ENCODE assay signal across 24 cellular contexts in the genomic region with DNA sequence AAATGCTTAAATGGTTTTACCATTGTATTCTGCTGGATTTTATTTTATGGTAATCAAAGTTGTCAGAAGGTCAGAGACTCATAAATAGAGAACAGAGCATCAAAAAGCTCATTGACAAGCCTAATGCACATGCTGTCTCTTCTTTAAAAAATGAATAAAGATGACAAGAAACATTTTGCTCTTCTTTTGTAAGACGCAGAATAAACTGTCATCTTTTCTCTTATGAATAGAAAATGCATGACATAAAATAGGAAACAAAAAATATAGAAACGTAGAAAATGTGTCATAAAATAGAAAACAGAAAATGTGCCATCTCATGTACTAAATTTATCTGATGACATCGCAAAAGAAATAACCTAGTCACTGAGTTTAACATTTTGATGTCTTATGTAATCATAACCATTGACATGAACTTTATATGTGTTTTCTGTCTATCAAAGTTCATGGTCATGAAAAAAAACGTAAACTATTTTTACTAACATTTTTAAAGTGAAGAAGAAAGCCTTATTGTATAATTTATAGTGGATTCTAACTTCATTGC.
"Had no signal": no experiment of that assay in that cellular context is flagged by ENCODE, and none has a peak within 500 bp of the region (broad histone marks: within the 10 kb centered on the region; RNA-seq: fewer than 3 reads in every experiment).

No MANE protein-coding gene starts in this region.

- H3K27ac Mint-ChIP-seq: immature natural killer cell; mesothelial cell of epicardium; naive B cell; natural killer cell; nephron progenitor cell; progenitor cell of endocrine pancreas; stimulated activated memory B cell treated with anti-CD40 and anti-IgM and Interleukin-4, amounts not matched to agents 10 μg/mL and 1 μg/mL and 100 μg/mL, for 72 hours; stimulated activated naive CD8-positive, alpha-beta T cell treated with anti-CD3 and anti-CD28 coated beads, Interleukin-15, amount 100 ng/mL, for 72 hours had no signal

- H3K9me3 ChIP-seq: left ventricle myocardium inferior, ovary, right atrium auricular region, tibial nerve, upper lobe of left lung, vagina had no signal

- H3K27me3 Mint-ChIP-seq: naive B cell; progenitor cell of endocrine pancreas; stimulated activated memory B cell treated with anti-CD40 and anti-IgM and Interleukin-4, amounts not matched to agents 10 μg/mL and 1 μg/mL and 100 μg/mL, for 72 hours; stimulated activated naive CD8-positive, alpha-beta T cell treated with anti-CD3 and anti-CD28 coated beads, Interleukin-15, amount 100 ng/mL, for 72 hours had no signal

- H3K36me3 Mint-ChIP-seq: mesothelial cell of epicardium; naive B cell; stimulated activated memory B cell treated with anti-CD40 and anti-IgM and Interleukin-4, amounts not matched to agents 10 μg/mL and 1 μg/mL and 100 μg/mL, for 72 hours had no signal

- H3K4me1 Mint-ChIP-seq: immature natural killer cell; naive B cell; natural killer cell; stimulated activated memory B cell treated with anti-CD40 and anti-IgM and Interleukin-4, amounts not matched to agents 10 μg/mL and 1 μg/mL and 100 μg/mL, for 72 hours; stimulated activated naive CD8-positive, alpha-beta T cell treated with anti-CD3 and anti-CD28 coated beads, Interleukin-15, amount 100 ng/mL, for 72 hours had no signal

- DNase-seq: hypothalamus; immature natural killer cell; islet precursor cell; left ventricle myocardium inferior; mesendoderm; naive B cell; natural killer cell; nephron progenitor cell; ovary; spleen; stimulated activated CD4-positive, alpha-beta T cell treated with anti-CD3 and anti-CD28 coated beads, Interleukin-4, amount 100 ng/mL, for 24 hours; stimulated activated naive CD4-positive, alpha-beta T cell treated with Interleukin-2 at 50 U/mL for 16 hours; stimulated activated naive CD8-positive, alpha-beta T cell treated with anti-CD3 and anti-CD28 coated beads, Interleukin-15, amount 100 ng/mL, for 72 hours; substantia nigra; upper lobe of left lung had no signal

- H3K36me3 ChIP-seq: left ventricle myocardium inferior, ovary, right atrium auricular region, spleen, tibial nerve, upper lobe of left lung, vagina had no signal

- H3K9me3 Mint-ChIP-seq: mesothelial cell of epicardium, nephron progenitor cell had no signal

- H3K4me3 Mint-ChIP-seq: immature natural killer cell; mesothelial cell of epicardium; naive B cell; natural killer cell; nephron progenitor cell; stimulated activated memory B cell treated with anti-CD40 and anti-IgM and Interleukin-4, amounts not matched to agents 10 μg/mL and 1 μg/mL and 100 μg/mL, for 72 hours; stimulated activated naive CD8-positive, alpha-beta T cell treated with anti-CD3 and anti-CD28 coated beads, Interleukin-15, amount 100 ng/mL, for 72 hours had no signal

- H3K27me3 ChIP-seq: ovary, right atrium auricular region, spleen, tibial nerve, upper lobe of left lung, vagina had no signal

- H3K27ac ChIP-seq: left ventricle myocardium inferior, ovary, right atrium auricular region, skin epidermis, spleen, tibial nerve, upper lobe of left lung, vagina had no signal

- H3K4me3 ChIP-seq: left ventricle myocardium inferior, lung, ovary, right atrium auricular region, skin epidermis, spleen, tibial nerve, upper lobe of left lung, vagina had no signal

- ATAC-seq: natural killer cell; sciatic nerve; stimulated activated memory B cell treated with anti-CD40 and anti-IgM and Interleukin-4, amounts not matched to agents 10 μg/mL and 1 μg/mL and 100 μg/mL, for 72 hours; stimulated activated naive CD8-positive, alpha-beta T cell treated with anti-CD3 and anti-CD28 coated beads, Interleukin-15, amount 100 ng/mL, for 72 hours had no signal

- H3K4me1 ChIP-seq: left ventricle myocardium inferior, right atrium auricular region, spleen, tibial nerve, upper lobe of left lung, vagina had no signal
